In genomic region chr19:13804830-13805683, GRCh38 we compare ENCODE assay signal across 1 cellular context.
TF ChIP-seq lines count a peak whose summit lies in the region.

No MANE protein-coding gene starts in this region.

TF ChIP-seq in WTC11, 78 proteins besides CTCF, POLR2A, EP300 and RAD21 (continued from another document and continues in another):
- TF ChIP-seq, protein P1, sequence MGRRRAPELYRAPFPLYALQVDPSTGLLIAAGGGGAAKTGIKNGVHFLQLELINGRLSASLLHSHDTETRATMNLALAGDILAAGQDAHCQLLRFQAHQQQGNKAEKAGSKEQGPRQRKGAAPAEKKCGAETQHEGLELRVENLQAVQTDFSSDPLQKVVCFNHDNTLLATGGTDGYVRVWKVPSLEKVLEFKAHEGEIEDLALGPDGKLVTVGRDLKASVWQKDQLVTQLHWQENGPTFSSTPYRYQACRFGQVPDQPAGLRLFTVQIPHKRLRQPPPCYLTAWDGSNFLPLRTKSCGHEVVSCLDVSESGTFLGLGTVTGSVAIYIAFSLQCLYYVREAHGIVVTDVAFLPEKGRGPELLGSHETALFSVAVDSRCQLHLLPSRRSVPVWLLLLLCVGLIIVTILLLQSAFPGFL (CRISPR knock-in tag; IDR thresholded peaks at IDR 0.05; ENCODE audit: borderline replicate concordance): no peak
- no peak for TF ChIP-seq ZNF232 (CRISPR knock-in tag; IDR thresholded peaks at IDR 0.05)
- no peak for TF ChIP-seq CBFB (CRISPR knock-in tag; IDR thresholded peaks at IDR 0.05; ENCODE audit: low read depth)
- peak; percentile 47; the same call in 1 of the 2 replicates for TF ChIP-seq SP1 (CRISPR knock-in tag; conservative IDR thresholded peaks at IDR 0.05)
- TF ChIP-seq, protein P2, sequence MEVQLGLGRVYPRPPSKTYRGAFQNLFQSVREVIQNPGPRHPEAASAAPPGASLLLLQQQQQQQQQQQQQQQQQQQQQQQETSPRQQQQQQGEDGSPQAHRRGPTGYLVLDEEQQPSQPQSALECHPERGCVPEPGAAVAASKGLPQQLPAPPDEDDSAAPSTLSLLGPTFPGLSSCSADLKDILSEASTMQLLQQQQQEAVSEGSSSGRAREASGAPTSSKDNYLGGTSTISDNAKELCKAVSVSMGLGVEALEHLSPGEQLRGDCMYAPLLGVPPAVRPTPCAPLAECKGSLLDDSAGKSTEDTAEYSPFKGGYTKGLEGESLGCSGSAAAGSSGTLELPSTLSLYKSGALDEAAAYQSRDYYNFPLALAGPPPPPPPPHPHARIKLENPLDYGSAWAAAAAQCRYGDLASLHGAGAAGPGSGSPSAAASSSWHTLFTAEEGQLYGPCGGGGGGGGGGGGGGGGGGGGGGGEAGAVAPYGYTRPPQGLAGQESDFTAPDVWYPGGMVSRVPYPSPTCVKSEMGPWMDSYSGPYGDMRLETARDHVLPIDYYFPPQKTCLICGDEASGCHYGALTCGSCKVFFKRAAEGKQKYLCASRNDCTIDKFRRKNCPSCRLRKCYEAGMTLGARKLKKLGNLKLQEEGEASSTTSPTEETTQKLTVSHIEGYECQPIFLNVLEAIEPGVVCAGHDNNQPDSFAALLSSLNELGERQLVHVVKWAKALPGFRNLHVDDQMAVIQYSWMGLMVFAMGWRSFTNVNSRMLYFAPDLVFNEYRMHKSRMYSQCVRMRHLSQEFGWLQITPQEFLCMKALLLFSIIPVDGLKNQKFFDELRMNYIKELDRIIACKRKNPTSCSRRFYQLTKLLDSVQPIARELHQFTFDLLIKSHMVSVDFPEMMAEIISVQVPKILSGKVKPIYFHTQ (CRISPR knock-in tag; IDR thresholded peaks at IDR 0.05): no peak
- TF ChIP-seq PRDM15 (CRISPR knock-in tag; IDR thresholded peaks at IDR 0.05): no peak
- TF ChIP-seq, protein P3, sequence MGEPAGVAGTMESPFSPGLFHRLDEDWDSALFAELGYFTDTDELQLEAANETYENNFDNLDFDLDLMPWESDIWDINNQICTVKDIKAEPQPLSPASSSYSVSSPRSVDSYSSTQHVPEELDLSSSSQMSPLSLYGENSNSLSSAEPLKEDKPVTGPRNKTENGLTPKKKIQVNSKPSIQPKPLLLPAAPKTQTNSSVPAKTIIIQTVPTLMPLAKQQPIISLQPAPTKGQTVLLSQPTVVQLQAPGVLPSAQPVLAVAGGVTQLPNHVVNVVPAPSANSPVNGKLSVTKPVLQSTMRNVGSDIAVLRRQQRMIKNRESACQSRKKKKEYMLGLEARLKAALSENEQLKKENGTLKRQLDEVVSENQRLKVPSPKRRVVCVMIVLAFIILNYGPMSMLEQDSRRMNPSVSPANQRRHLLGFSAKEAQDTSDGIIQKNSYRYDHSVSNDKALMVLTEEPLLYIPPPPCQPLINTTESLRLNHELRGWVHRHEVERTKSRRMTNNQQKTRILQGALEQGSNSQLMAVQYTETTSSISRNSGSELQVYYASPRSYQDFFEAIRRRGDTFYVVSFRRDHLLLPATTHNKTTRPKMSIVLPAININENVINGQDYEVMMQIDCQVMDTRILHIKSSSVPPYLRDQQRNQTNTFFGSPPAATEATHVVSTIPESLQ (CRISPR knock-in tag; IDR thresholded peaks at IDR 0.05): no peak
- no peak for TF ChIP-seq JAZF1 (CRISPR knock-in tag; IDR thresholded peaks at IDR 0.05)
- no peak for TF ChIP-seq ZNF532 (CRISPR knock-in tag; IDR thresholded peaks at IDR 0.05; ENCODE audit: borderline replicate concordance)
- no peak for TF ChIP-seq TEAD1 (CRISPR knock-in tag; IDR thresholded peaks at IDR 0.05)
- TF ChIP-seq, protein P4, sequence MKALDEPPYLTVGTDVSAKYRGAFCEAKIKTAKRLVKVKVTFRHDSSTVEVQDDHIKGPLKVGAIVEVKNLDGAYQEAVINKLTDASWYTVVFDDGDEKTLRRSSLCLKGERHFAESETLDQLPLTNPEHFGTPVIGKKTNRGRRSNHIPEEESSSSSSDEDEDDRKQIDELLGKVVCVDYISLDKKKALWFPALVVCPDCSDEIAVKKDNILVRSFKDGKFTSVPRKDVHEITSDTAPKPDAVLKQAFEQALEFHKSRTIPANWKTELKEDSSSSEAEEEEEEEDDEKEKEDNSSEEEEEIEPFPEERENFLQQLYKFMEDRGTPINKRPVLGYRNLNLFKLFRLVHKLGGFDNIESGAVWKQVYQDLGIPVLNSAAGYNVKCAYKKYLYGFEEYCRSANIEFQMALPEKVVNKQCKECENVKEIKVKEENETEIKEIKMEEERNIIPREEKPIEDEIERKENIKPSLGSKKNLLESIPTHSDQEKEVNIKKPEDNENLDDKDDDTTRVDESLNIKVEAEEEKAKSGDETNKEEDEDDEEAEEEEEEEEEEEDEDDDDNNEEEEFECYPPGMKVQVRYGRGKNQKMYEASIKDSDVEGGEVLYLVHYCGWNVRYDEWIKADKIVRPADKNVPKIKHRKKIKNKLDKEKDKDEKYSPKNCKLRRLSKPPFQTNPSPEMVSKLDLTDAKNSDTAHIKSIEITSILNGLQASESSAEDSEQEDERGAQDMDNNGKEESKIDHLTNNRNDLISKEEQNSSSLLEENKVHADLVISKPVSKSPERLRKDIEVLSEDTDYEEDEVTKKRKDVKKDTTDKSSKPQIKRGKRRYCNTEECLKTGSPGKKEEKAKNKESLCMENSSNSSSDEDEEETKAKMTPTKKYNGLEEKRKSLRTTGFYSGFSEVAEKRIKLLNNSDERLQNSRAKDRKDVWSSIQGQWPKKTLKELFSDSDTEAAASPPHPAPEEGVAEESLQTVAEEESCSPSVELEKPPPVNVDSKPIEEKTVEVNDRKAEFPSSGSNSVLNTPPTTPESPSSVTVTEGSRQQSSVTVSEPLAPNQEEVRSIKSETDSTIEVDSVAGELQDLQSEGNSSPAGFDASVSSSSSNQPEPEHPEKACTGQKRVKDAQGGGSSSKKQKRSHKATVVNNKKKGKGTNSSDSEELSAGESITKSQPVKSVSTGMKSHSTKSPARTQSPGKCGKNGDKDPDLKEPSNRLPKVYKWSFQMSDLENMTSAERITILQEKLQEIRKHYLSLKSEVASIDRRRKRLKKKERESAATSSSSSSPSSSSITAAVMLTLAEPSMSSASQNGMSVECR (CRISPR knock-in tag; IDR thresholded peaks at IDR 0.05; ENCODE audit: borderline replicate concordance): no peak
- no peak for TF ChIP-seq ATF1 (CRISPR knock-in tag; IDR thresholded peaks at IDR 0.05)
- TF ChIP-seq OVOL2 (CRISPR knock-in tag; IDR thresholded peaks at IDR 0.05; ENCODE audit: borderline replicate concordance): no peak
- TF ChIP-seq, protein P5, sequence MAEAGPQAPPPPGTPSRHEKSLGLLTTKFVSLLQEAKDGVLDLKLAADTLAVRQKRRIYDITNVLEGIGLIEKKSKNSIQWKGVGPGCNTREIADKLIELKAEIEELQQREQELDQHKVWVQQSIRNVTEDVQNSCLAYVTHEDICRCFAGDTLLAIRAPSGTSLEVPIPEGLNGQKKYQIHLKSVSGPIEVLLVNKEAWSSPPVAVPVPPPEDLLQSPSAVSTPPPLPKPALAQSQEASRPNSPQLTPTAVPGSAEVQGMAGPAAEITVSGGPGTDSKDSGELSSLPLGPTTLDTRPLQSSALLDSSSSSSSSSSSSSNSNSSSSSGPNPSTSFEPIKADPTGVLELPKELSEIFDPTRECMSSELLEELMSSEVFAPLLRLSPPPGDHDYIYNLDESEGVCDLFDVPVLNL (CRISPR knock-in tag; IDR thresholded peaks at IDR 0.05; ENCODE audit: borderline replicate concordance, low read depth): no peak
- TF ChIP-seq ETV6 (CRISPR knock-in tag; IDR thresholded peaks at IDR 0.05): no peak
- TF ChIP-seq USF1 (CRISPR knock-in tag; IDR thresholded peaks at IDR 0.05): peak; percentile 88
- TF ChIP-seq, protein P6, sequence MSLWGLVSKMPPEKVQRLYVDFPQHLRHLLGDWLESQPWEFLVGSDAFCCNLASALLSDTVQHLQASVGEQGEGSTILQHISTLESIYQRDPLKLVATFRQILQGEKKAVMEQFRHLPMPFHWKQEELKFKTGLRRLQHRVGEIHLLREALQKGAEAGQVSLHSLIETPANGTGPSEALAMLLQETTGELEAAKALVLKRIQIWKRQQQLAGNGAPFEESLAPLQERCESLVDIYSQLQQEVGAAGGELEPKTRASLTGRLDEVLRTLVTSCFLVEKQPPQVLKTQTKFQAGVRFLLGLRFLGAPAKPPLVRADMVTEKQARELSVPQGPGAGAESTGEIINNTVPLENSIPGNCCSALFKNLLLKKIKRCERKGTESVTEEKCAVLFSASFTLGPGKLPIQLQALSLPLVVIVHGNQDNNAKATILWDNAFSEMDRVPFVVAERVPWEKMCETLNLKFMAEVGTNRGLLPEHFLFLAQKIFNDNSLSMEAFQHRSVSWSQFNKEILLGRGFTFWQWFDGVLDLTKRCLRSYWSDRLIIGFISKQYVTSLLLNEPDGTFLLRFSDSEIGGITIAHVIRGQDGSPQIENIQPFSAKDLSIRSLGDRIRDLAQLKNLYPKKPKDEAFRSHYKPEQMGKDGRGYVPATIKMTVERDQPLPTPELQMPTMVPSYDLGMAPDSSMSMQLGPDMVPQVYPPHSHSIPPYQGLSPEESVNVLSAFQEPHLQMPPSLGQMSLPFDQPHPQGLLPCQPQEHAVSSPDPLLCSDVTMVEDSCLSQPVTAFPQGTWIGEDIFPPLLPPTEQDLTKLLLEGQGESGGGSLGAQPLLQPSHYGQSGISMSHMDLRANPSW (CRISPR knock-in tag; conservative IDR thresholded peaks at IDR 0.05; ENCODE audit: low read depth): peak; percentile 76; the same call in 1 of the 2 replicates
- TF ChIP-seq NFATC4 (CRISPR knock-in tag; IDR thresholded peaks at IDR 0.05): no peak
- 0 out of 2 replicates have a peak, but pooled peaks have one; percentile 39 for TF ChIP-seq ZNF121 (CRISPR knock-in tag; IDR thresholded peaks at IDR 0.05)
- no peak for TF ChIP-seq HMGA2 (CRISPR knock-in tag; IDR thresholded peaks at IDR 0.05)
- TF ChIP-seq SMAD3 (CRISPR knock-in tag; IDR thresholded peaks at IDR 0.05; ENCODE audit: borderline replicate concordance): no peak; the same call in 1 of the 2 replicates
